10 cellular contexts compared by ENCODE assay signal in genomic region chr18:9113468-9114149, GRCh38. TPM values are rescaled to one million over a fixed set of nuclear protein-coding genes. Genes with fewer than 3 reads are reported as not detected.
DNase-seq lines count a peak whose midpoint lies in the region; TF ChIP-seq lines count a peak whose summit lies in the region.
"Had no signal": no experiment of that assay in that cellular context is flagged by ENCODE, and none has a peak within 500 bp of the region (broad histone marks: within the 10 kb centered on the region; RNA-seq: fewer than 3 reads in every experiment).

No MANE protein-coding gene starts in this region.

- H3K56ac ChIP-seq in mesendoderm (ENCODE audit: low read length): no peak overlapping the region

- peak overlapping the region; percentile 29 to 59 (median 52) for H3K4me3 Mint-ChIP-seq in CD8-positive, alpha-beta memory T cell
- H3K4me3 Mint-ChIP-seq in osteocyte (ENCODE audit: unreplicated experiment): no peak overlapping the region

- no peaks in the 10 kb centered on the region for H3K27me3 Mint-ChIP-seq in CD8-positive, alpha-beta memory T cell
- no peaks in the 10 kb centered on the region for H3K27me3 Mint-ChIP-seq in osteocyte (ENCODE audit: unreplicated experiment)

- H2BK120ac ChIP-seq in mesendoderm (ENCODE audit: low read depth, low read length): no peak overlapping the region

- H3K27ac ChIP-seq in CD8-positive, alpha-beta memory T cell (ENCODE audit: low read depth, low read length): no peak overlapping the region
- H3K27ac ChIP-seq in Karpas-422 (ENCODE audit: low read length) (no peak overlapping the region), breast epithelium (peak overlapping the region; percentile 48 to 56), mesendoderm (ENCODE audit: low read depth, low read length) (no peak overlapping the region)

- no peak overlapping the region for H3K18ac ChIP-seq in mesendoderm (ENCODE audit: low read length)

- no peaks in the 10 kb centered on the region for H3K36me3 ChIP-seq in CD8-positive, alpha-beta memory T cell (ENCODE audit: insufficient read depth, low read length)
- H3K36me3 ChIP-seq in Karpas-422 (ENCODE audit: insufficient read depth, low read length) (peaks cover 63% of the 10 kb centered on the region), breast epithelium (no peaks in the 10 kb centered on the region), mesendoderm (ENCODE audit: control insufficient read depth, insufficient read depth, low read length) (no peaks in the 10 kb centered on the region)

- no peak overlapping the region for H2BK15ac ChIP-seq in mesendoderm (replicated peaks; ENCODE audit: low read depth)

- peaks cover 2% of the 10 kb centered on the region for H3K79me1 ChIP-seq in mesendoderm (ENCODE audit: low read length)

- no peaks in the 10 kb centered on the region for H3K9me3 ChIP-seq in CD8-positive, alpha-beta memory T cell (ENCODE audit: low read length)
- no peaks in the 10 kb centered on the region for H3K9me3 ChIP-seq in Karpas-422 (ENCODE audit: low read length)
- H3K9me3 ChIP-seq in breast epithelium: no peaks in the 10 kb centered on the region

- H3K79me2 ChIP-seq in Karpas-422 (ENCODE audit: low read length): peaks cover 100% of the 10 kb centered on the region
- H3K79me2 ChIP-seq in mesendoderm (ENCODE audit: control insufficient read depth, insufficient read depth, low read length): peaks cover 51% of the 10 kb centered on the region

- no peaks in the 10 kb centered on the region for H3K27me3 ChIP-seq in CD8-positive, alpha-beta memory T cell (ENCODE audit: insufficient read depth, low read length, poor library complexity, severe bottlenecking)
- H3K27me3 ChIP-seq in Karpas-422 (ENCODE audit: low read length) (no peaks in the 10 kb centered on the region), breast epithelium (no peaks in the 10 kb centered on the region), mesendoderm (ENCODE audit: insufficient read depth, low read length, poor library complexity) (no peaks in the 10 kb centered on the region)
- H3K27me3 ChIP-seq: dorsolateral prefrontal cortex had no signal

- H4K8ac ChIP-seq in mesendoderm (ENCODE audit: low read depth, low read length): no peak overlapping the region

- peaks cover 11% of the 10 kb centered on the region; the same call in 1 of the 2 replicates for H4K20me1 ChIP-seq in Karpas-422 (ENCODE audit: insufficient read depth, low read depth, low read length)

- no peak overlapping the region for H3K4me3 ChIP-seq in CD8-positive, alpha-beta memory T cell (ENCODE audit: low read length)
- H3K4me3 ChIP-seq in Karpas-422 (ENCODE audit: low read length): no peak overlapping the region
- H3K4me3 ChIP-seq in breast epithelium: no peak overlapping the region
- H3K4me3 ChIP-seq in mesendoderm (ENCODE audit: low read length): no peak overlapping the region
- H3K4me3 ChIP-seq: dorsolateral prefrontal cortex had no signal

- no peak overlapping the region for H2AFZ ChIP-seq in Karpas-422 (ENCODE audit: low read length)

- no peak overlapping the region for H3K4ac ChIP-seq in mesendoderm (ENCODE audit: low read depth, low read length)

- CTCF ChIA-PET in CD8-positive, alpha-beta memory T cell (lab: Charles Lee): interaction anchor here (0.9 to 1.5 kb wide), 4 partner anchors 9 to 25 kb away, joined by 3 read pairs; partner anchors contain the start of gene NDUFV2

- POLR2A ChIA-PET in CD8-positive, alpha-beta memory T cell (lab: Charles Lee): interaction anchor here (1.3 to 11.4 kb wide), 2 partner anchors 10 to 23 kb away, joined by 4 to 167 read pairs; partner anchors contain the start of gene ANKRD12

- no peak overlapping the region for H2BK5ac ChIP-seq in mesendoderm (ENCODE audit: low read length)

- no peak for TF ChIP-seq POLR2A in breast epithelium (IDR thresholded peaks at IDR 0.05)

- H3K4me2 ChIP-seq in Karpas-422 (ENCODE audit: low read depth, low read length, poor library complexity, severe bottlenecking) (peak overlapping the region; percentile 2), mesendoderm (ENCODE audit: low read length) (no peak overlapping the region)

- no peak for TF ChIP-seq CTCF in breast epithelium (IDR thresholded peaks at IDR 0.05)
- no peak for TF ChIP-seq CTCF in osteocyte (IDR thresholded peaks at IDR 0.05)

- H3K36me3 Mint-ChIP-seq in CD8-positive, alpha-beta memory T cell: peaks cover 0 to 42% (median 2%) of the 10 kb centered on the region in 3 donors
- no peaks in the 10 kb centered on the region for H3K36me3 Mint-ChIP-seq in osteocyte (ENCODE audit: unreplicated experiment)

- no CpG with 5 or more reads among the region's 7 CpGs for WGBS in mesendoderm (ENCODE audit: extremely low coverage, insufficient coverage, low lambda C conversion rate)

- DNase-seq in CD8-positive, alpha-beta memory T cell: no peak
- DNase-seq in Karpas-422: no peak
- DNase-seq in breast epithelium (ENCODE audit: low spot score in 2 of 2): no peak
- no peak for DNase-seq in osteocyte (ENCODE audit: extremely low spot score, unreplicated experiment)
- DNase-seq in HPDE6-E6E7 (ENCODE audit: extremely low spot score): no peak
- DNase-seq in putamen (ENCODE audit: low spot score): no peak
- no peak for DNase-seq in mesendoderm
- no peak for DNase-seq in NCI-H187 treated with DMSO at 0.1 percent for 48 hours (lab: John Stamatoyannopoulos, UW)
- DNase-seq: dorsolateral prefrontal cortex, NCI-H1930 had no signal

- no peaks in the 10 kb centered on the region for H3K9me3 Mint-ChIP-seq in CD8-positive, alpha-beta memory T cell
- no peaks in the 10 kb centered on the region for H3K9me3 Mint-ChIP-seq in osteocyte (ENCODE audit: unreplicated experiment)

- H3K9ac ChIP-seq in Karpas-422 (ENCODE audit: low read length): no peak overlapping the region
- no peak overlapping the region for H3K9ac ChIP-seq in mesendoderm (ENCODE audit: low read length)

- peaks cover 83% of the 10 kb centered on the region for H3K4me1 ChIP-seq in CD8-positive, alpha-beta memory T cell (ENCODE audit: insufficient read depth, low read length)
- peaks cover 30% of the 10 kb centered on the region for H3K4me1 ChIP-seq in Karpas-422 (ENCODE audit: low read length)
- peaks cover 5 to 11% of the 10 kb centered on the region in 2 donors for H3K4me1 ChIP-seq in breast epithelium
- peaks cover 2% of the 10 kb centered on the region for H3K4me1 ChIP-seq in mesendoderm (ENCODE audit: control insufficient read depth, low read depth, low read length)

- H2AK5ac ChIP-seq in mesendoderm (ENCODE audit: low read length): no peak overlapping the region

- H3K23ac ChIP-seq in mesendoderm (ENCODE audit: low read length): no peak overlapping the region

- H3K4me1 Mint-ChIP-seq in CD8-positive, alpha-beta memory T cell: peaks cover 82 to 94% (median 93%) of the 10 kb centered on the region in 3 donors
- peaks cover 75% of the 10 kb centered on the region for H3K4me1 Mint-ChIP-seq in osteocyte (ENCODE audit: unreplicated experiment)

- intact Hi-C loops in breast epithelium (cut with DNase I; ENCODE audit: low total_unique reads): no loop called here

- H3K9me2 ChIP-seq in Karpas-422 (replicated peaks; ENCODE audit: insufficient read depth, low read length): no peaks in the 10 kb centered on the region

- H3K27ac Mint-ChIP-seq in CD8-positive, alpha-beta memory T cell: peak overlapping the region; percentile 75 to 96 (median 84)
- H3K27ac Mint-ChIP-seq in osteocyte (ENCODE audit: unreplicated experiment): peak overlapping the region; percentile 82

- H4K5ac ChIP-seq in mesendoderm (ENCODE audit: low read length): no peak overlapping the region

RNA-seq across cellular contexts. Expression of gene NDUFV2, which starts 11.1 kb away (rescaled TPM):
- total RNA-seq in CD8-positive, alpha-beta memory T cell: 100 to 1,000 TPM; 324 to 331 TPM
- 187 TPM for polyA plus RNA-seq in CD8-positive, alpha-beta memory T cell
- total RNA-seq in Karpas-422 (2014; rRNA removed; shearing (Covaris generic); ENCODE audit: low replicate concordance): 88.7 and 139 TPM in 2 replicates
- total RNA-seq in breast epithelium: 100 to 1,000 TPM; 106 to 116 (median 113) TPM
- total RNA-seq in osteocyte: 97.7 and 98.8 TPM in 2 replicates
- 248 TPM for polyA plus RNA-seq in mesendoderm (2013, experiment 1 of 2)
- 246 TPM for polyA plus RNA-seq in mesendoderm (2013, experiment 2 of 2)

RNA-seq across cellular contexts. Expression of gene ANKRD12, which starts 23.0 kb away (rescaled TPM):
- 10 to 100 TPM; 66.6 to 67.6 TPM for total RNA-seq in CD8-positive, alpha-beta memory T cell
- 109 TPM for polyA plus RNA-seq in CD8-positive, alpha-beta memory T cell
- total RNA-seq in Karpas-422 (2014; rRNA removed; shearing (Covaris generic); ENCODE audit: low replicate concordance): 16.8 and 23.4 TPM in 2 replicates
- 10 to 100 TPM; 47.7 to 66.9 (median 51.5) TPM for total RNA-seq in breast epithelium
- 33.1 and 40.0 TPM in 2 replicates for total RNA-seq in osteocyte
- 29.0 TPM for polyA plus RNA-seq in mesendoderm (2013, experiment 1 of 2)
- polyA plus RNA-seq in mesendoderm (2013, experiment 2 of 2): 27.7 TPM

Comparison
In these comparisons a context has a peak if more than half of its experiments do, and no peak if none do; other contexts are left out.
1. H3K27ac ChIP-seq: peak in breast epithelium (2 of 2); none in CD8-positive, alpha-beta memory T cell (single experiment), Karpas-422 (single experiment) and mesendoderm (single experiment).